ENCODE assay signal across 1 cellular context in the genomic region with DNA sequence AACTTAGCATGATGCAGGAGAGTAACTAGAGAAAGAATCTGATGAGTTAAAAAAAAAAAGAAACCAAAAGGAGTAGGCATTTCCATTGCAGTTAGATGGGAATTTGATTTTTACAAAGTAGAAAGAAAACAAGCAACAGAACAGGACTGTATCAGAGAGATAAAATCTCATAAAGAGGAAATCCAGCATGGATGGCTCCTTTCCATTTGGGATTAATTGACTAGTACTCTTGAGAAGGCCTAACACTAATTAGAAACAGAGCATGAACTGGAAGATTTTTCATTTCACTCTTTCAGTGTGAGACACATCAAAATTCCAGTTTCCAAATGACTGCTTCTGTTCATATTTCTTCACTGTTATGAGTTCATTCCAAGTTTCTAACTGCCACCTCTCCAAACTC.
A peak's percentile ranks its signal among the peaks of the same experiment; 100 is the strongest.
TF ChIP-seq lines count a peak whose summit lies in the region.

No MANE protein-coding gene starts in this region.

TF ChIP-seq in SK-N-SH, 30 proteins besides CTCF, POLR2A, EP300 and RAD21 (continued from another document):
- TF ChIP-seq REST (IDR thresholded peaks at IDR 0.05; ENCODE audit: low read depth, low read length) (no peak), GABPA (IDR thresholded peaks at IDR 0.05; ENCODE audit: low read depth) (no peak), RFX5 (IDR thresholded peaks at IDR 0.05; ENCODE audit: low read length) (no peak), USF1 (IDR thresholded peaks at IDR 0.05; ENCODE audit: borderline replicate concordance, low read depth) (no peak), FOSL2 (IDR thresholded peaks at IDR 0.05; ENCODE audit: borderline replicate concordance, low read depth) (no peak), TAF1 (IDR thresholded peaks at IDR 0.05; ENCODE audit: borderline replicate concordance, low read depth, low read length) (no peak), SIN3A (IDR thresholded peaks at IDR 0.05; ENCODE audit: borderline replicate concordance, low read depth, low read length) (no peak), FOXJ3 (CRISPR knock-in tag; IDR thresholded peaks at IDR 0.05) (no peak), EZH2phosphoT487 (IDR thresholded peaks at IDR 0.05; ENCODE audit: borderline replicate concordance, low read depth) (no peak), GATA2 (CRISPR knock-in tag; IDR thresholded peaks at IDR 0.05) (peak; percentile 67), TCF12 (IDR thresholded peaks at IDR 0.05) (peak; percentile 29; the same call in 1 of the 2 replicates), JUND (IDR thresholded peaks at IDR 0.05) (no peak), FOXM1 (IDR thresholded peaks at IDR 0.05; ENCODE audit: low read depth) (no peak), NFIC (IDR thresholded peaks at IDR 0.05; ENCODE audit: borderline replicate concordance) (no peak), YY1 (IDR thresholded peaks at IDR 0.05; ENCODE audit: low read depth) (no peak), POLR2AphosphoS5 (IDR thresholded peaks at IDR 0.05; ENCODE audit: low read depth, low read length) (no peak), ELF1 (IDR thresholded peaks at IDR 0.05) (no peak)
- TF ChIP-seq, protein P1, sequence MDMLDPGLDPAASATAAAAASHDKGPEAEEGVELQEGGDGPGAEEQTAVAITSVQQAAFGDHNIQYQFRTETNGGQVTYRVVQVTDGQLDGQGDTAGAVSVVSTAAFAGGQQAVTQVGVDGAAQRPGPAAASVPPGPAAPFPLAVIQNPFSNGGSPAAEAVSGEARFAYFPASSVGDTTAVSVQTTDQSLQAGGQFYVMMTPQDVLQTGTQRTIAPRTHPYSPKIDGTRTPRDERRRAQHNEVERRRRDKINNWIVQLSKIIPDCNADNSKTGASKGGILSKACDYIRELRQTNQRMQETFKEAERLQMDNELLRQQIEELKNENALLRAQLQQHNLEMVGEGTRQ (IDR thresholded peaks at IDR 0.05; ENCODE audit: borderline replicate concordance, low read depth, low read length) = no peak
- TF ChIP-seq, protein P2, sequence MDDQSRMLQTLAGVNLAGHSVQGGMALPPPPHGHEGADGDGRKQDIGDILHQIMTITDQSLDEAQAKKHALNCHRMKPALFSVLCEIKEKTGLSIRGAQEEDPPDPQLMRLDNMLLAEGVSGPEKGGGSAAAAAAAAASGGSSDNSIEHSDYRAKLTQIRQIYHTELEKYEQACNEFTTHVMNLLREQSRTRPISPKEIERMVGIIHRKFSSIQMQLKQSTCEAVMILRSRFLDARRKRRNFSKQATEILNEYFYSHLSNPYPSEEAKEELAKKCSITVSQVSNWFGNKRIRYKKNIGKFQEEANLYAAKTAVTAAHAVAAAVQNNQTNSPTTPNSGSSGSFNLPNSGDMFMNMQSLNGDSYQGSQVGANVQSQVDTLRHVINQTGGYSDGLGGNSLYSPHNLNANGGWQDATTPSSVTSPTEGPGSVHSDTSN (IDR thresholded peaks at IDR 0.05) = no peak
- TF ChIP-seq, protein P3, sequence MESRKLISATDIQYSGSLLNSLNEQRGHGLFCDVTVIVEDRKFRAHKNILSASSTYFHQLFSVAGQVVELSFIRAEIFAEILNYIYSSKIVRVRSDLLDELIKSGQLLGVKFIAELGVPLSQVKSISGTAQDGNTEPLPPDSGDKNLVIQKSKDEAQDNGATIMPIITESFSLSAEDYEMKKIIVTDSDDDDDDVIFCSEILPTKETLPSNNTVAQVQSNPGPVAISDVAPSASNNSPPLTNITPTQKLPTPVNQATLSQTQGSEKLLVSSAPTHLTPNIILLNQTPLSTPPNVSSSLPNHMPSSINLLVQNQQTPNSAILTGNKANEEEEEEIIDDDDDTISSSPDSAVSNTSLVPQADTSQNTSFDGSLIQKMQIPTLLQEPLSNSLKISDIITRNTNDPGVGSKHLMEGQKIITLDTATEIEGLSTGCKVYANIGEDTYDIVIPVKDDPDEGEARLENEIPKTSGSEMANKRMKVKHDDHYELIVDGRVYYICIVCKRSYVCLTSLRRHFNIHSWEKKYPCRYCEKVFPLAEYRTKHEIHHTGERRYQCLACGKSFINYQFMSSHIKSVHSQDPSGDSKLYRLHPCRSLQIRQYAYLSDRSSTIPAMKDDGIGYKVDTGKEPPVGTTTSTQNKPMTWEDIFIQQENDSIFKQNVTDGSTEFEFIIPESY (IDR thresholded peaks at IDR 0.05; ENCODE audit: borderline replicate concordance, low read depth) = no peak
- TF ChIP-seq, protein P4, sequence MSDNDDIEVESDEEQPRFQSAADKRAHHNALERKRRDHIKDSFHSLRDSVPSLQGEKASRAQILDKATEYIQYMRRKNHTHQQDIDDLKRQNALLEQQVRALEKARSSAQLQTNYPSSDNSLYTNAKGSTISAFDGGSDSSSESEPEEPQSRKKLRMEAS (IDR thresholded peaks at IDR 0.05; ENCODE audit: low read depth) = no peak
- TF ChIP-seq, protein P5, sequence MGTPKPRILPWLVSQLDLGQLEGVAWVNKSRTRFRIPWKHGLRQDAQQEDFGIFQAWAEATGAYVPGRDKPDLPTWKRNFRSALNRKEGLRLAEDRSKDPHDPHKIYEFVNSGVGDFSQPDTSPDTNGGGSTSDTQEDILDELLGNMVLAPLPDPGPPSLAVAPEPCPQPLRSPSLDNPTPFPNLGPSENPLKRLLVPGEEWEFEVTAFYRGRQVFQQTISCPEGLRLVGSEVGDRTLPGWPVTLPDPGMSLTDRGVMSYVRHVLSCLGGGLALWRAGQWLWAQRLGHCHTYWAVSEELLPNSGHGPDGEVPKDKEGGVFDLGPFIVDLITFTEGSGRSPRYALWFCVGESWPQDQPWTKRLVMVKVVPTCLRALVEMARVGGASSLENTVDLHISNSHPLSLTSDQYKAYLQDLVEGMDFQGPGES (IDR thresholded peaks at IDR 0.05; ENCODE audit: low read depth, low read length) = no peak
TF ChIP-seq in SK-N-SH: peak in this region for 4.
